ENCODE assay signal across 15 cellular contexts in the genomic region with DNA sequence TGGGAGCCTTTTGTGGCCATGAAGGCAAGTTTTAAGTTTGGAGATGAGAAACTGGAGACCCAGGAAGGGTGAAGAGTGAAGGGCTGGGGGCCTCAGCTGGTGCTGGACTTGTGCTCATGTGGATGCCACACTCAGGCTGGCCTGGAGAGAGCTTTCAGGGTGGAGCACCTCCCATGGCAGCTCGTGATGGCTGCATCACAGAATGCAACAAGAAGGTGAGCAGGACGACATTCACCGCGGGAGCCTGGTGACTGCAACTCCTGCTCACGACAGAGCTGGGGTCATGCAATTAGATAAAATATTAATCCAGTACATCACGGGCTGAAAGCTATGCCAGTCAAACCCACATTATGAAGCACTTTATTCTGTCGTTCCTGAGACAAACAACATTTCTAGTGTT. TPM values are rescaled to one million over a fixed set of nuclear protein-coding genes. Genes with fewer than 3 reads are reported as not detected.
A peak's percentile ranks its signal among the peaks of the same experiment; 100 is the strongest.
DNase-seq lines count a peak whose midpoint lies in the region; ATAC-seq and TF ChIP-seq lines count a peak whose summit lies in the region.
"Had no signal": no experiment of that assay in that cellular context is flagged by ENCODE, and none has a peak within 500 bp of the region (broad histone marks: within the 10 kb centered on the region; RNA-seq: fewer than 3 reads in every experiment).

No MANE protein-coding gene starts in this region.

- peak overlapping the region; percentile 85 for H3K27ac Mint-ChIP-seq in stimulated activated naive CD8-positive, alpha-beta T cell treated with anti-CD3 and anti-CD28 coated beads, Interleukin-15, Interleukin-2, amounts not matched to agents 100 ng/mL and 50 ng/mL, for 24 hours
- peak overlapping the region; percentile 82 for H3K27ac Mint-ChIP-seq in activated T-helper 2 cell treated with anti-CD3 and anti-CD28 coated beads, Interferon-gamma antibody, Interleukin-2, Interleukin-4, amounts not matched to agents 10 μg/mL and 5 μg/mL and 100 μg/mL, durations not matched to agents 14 hours and 24 hours and 36 hours

- no peak for TF ChIP-seq CTCF in breast epithelium (IDR thresholded peaks at IDR 0.05)

- WGBS in GM23248 (ENCODE audit: low coverage in 1 of 2, low lambda C conversion rate in 2 of 2, missing lambda C conversion rate in 2 of 2), 2 experiments: 87 to 88% methylated on average over 7 of the region's 7 CpGs

- H3K4me3 Mint-ChIP-seq in stimulated activated naive CD8-positive, alpha-beta T cell treated with anti-CD3 and anti-CD28 coated beads, Interleukin-15, Interleukin-2, amounts not matched to agents 100 ng/mL and 50 ng/mL, for 24 hours: no peak overlapping the region
- peak overlapping the region; percentile 7 for H3K4me3 Mint-ChIP-seq in activated T-helper 2 cell treated with anti-CD3 and anti-CD28 coated beads, Interferon-gamma antibody, Interleukin-2, Interleukin-4, amounts not matched to agents 10 μg/mL and 5 μg/mL and 100 μg/mL, durations not matched to agents 14 hours and 24 hours and 36 hours (ENCODE audit: low read depth)

- H3F3A ChIP-seq in GM23248 (ENCODE audit: insufficient read depth): no peaks in the 10 kb centered on the region

- H3K4me1 ChIP-seq in GM23248 (ENCODE audit: insufficient read depth) (no peaks in the 10 kb centered on the region), breast epithelium (no peaks in the 10 kb centered on the region)

- no peaks in the 10 kb centered on the region for H3K9me3 Mint-ChIP-seq in stimulated activated naive CD8-positive, alpha-beta T cell treated with anti-CD3 and anti-CD28 coated beads, Interleukin-15, Interleukin-2, amounts not matched to agents 100 ng/mL and 50 ng/mL, for 24 hours
- H3K9me3 Mint-ChIP-seq in activated T-helper 2 cell treated with anti-CD3 and anti-CD28 coated beads, Interferon-gamma antibody, Interleukin-2, Interleukin-4, amounts not matched to agents 10 μg/mL and 5 μg/mL and 100 μg/mL, durations not matched to agents 14 hours and 24 hours and 36 hours: no peaks in the 10 kb centered on the region

- H2AFZ ChIP-seq in GM23248: no peak overlapping the region

- H3K27me3 ChIP-seq in layer of hippocampus (ENCODE audit: control insufficient read depth, insufficient read depth, low read length) (no peaks in the 10 kb centered on the region), GM23248 (replicated peaks; ENCODE audit: insufficient read depth) (peaks cover 3% of the 10 kb centered on the region; the same call in 1 of the 2 replicates), breast epithelium (no peaks in the 10 kb centered on the region)
- H3K27me3 ChIP-seq: cardiac muscle cell, gastroesophageal sphincter had no signal

- H3K36me3 ChIP-seq in GM23248 (ENCODE audit: low read depth) (no peaks in the 10 kb centered on the region), breast epithelium (no peaks in the 10 kb centered on the region)
- H3K36me3 ChIP-seq: cardiac muscle cell, gastroesophageal sphincter had no signal

- H3K9me3 ChIP-seq in GM23248 (ENCODE audit: low read depth): no peaks in the 10 kb centered on the region
- no peaks in the 10 kb centered on the region for H3K9me3 ChIP-seq in breast epithelium
- H3K9me3 ChIP-seq: gastroesophageal sphincter had no signal

- no peaks in the 10 kb centered on the region for H3K9me2 ChIP-seq in GM23248 (ENCODE audit: insufficient read depth)

- no peak for ATAC-seq in stimulated activated naive CD8-positive, alpha-beta T cell treated with anti-CD3 and anti-CD28 coated beads, Interleukin-15, Interleukin-2, amounts not matched to agents 100 U/mL and 50 U/mL, for 24 hours
- no peak for ATAC-seq in GM21528 (IDR thresholded peaks at IDR 0.05; ENCODE audit: low FRiP score, unreplicated experiment)
- ATAC-seq: gastroesophageal sphincter, PC-3 had no signal

- no peak for DNase-seq in stimulated activated naive CD8-positive, alpha-beta T cell treated with anti-CD3 and anti-CD28 coated beads, Interleukin-15, Interleukin-2, amounts not matched to agents 100 U/mL and 50 U/mL, for 24 hours
- DNase-seq in activated T-helper 2 cell treated with anti-CD3 and anti-CD28 coated beads, Interferon-gamma antibody, Interleukin-2, Interleukin-4, amounts not matched to agents 10 μg/mL and 5 μg/mL and 100 μg/mL, durations not matched to agents 14 hours and 24 hours and 36 hours (ENCODE audit: low spot score): no peak
- DNase-seq in GM23248 (no peak), GF-D8 (lab: John Stamatoyannopoulos, UW) (no peak), breast epithelium (ENCODE audit: low spot score in 2 of 2) (no peak)
- DNase-seq: Karpas-422, mammary epithelial cell, NCI-H1417 treated with DMSO at 0.1 percent for 48 hours, nucleus accumbens, PC-3 had no signal

- intact Hi-C loops in activated T-helper 2 cell treated with anti-CD3 and anti-CD28 coated beads, Interferon-gamma antibody, Interleukin-2, Interleukin-4, amounts not matched to agents 10 μg/mL and 5 μg/mL and 100 μg/mL, durations not matched to agents 14 hours and 24 hours and 36 hours (cut with micrococcal nuclease): no loop called here
- intact Hi-C loops in breast epithelium (cut with DNase I; ENCODE audit: low total_unique reads): no loop called here

- in situ Hi-C loops in GM23248 (cut with MboI): no loop called here

- H3K27me3 Mint-ChIP-seq in stimulated activated naive CD8-positive, alpha-beta T cell treated with anti-CD3 and anti-CD28 coated beads, Interleukin-15, Interleukin-2, amounts not matched to agents 100 ng/mL and 50 ng/mL, for 24 hours: no peaks in the 10 kb centered on the region
- H3K27me3 Mint-ChIP-seq in activated T-helper 2 cell treated with anti-CD3 and anti-CD28 coated beads, Interferon-gamma antibody, Interleukin-2, Interleukin-4, amounts not matched to agents 10 μg/mL and 5 μg/mL and 100 μg/mL, durations not matched to agents 14 hours and 24 hours and 36 hours (ENCODE audit: low read depth): no peaks in the 10 kb centered on the region

- peak overlapping the region; percentile 93 for H3K27ac ChIP-seq in layer of hippocampus (ENCODE audit: low read depth, low read length)
- H3K27ac ChIP-seq in GM23248: no peak overlapping the region
- H3K27ac ChIP-seq in breast epithelium: no peak overlapping the region
- H3K27ac ChIP-seq: cardiac muscle cell, gastroesophageal sphincter had no signal

- no peaks in the 10 kb centered on the region for H3K79me2 ChIP-seq in GM23248 (ENCODE audit: insufficient read depth)

- peaks cover 94% of the 10 kb centered on the region for H3K4me1 Mint-ChIP-seq in stimulated activated naive CD8-positive, alpha-beta T cell treated with anti-CD3 and anti-CD28 coated beads, Interleukin-15, Interleukin-2, amounts not matched to agents 100 ng/mL and 50 ng/mL, for 24 hours (ENCODE audit: low read depth)
- H3K4me1 Mint-ChIP-seq in activated T-helper 2 cell treated with anti-CD3 and anti-CD28 coated beads, Interferon-gamma antibody, Interleukin-2, Interleukin-4, amounts not matched to agents 10 μg/mL and 5 μg/mL and 100 μg/mL, durations not matched to agents 14 hours and 24 hours and 36 hours (ENCODE audit: low read depth): peaks cover 68% of the 10 kb centered on the region

- no peak overlapping the region for H3K4me3 ChIP-seq in GM23248
- H3K4me3 ChIP-seq in breast epithelium: no peak overlapping the region
- H3K4me3 ChIP-seq: cardiac muscle cell, gastroesophageal sphincter had no signal

- H3K36me3 Mint-ChIP-seq in stimulated activated naive CD8-positive, alpha-beta T cell treated with anti-CD3 and anti-CD28 coated beads, Interleukin-15, Interleukin-2, amounts not matched to agents 100 ng/mL and 50 ng/mL, for 24 hours (ENCODE audit: low read depth): peaks cover 51% of the 10 kb centered on the region
- peaks cover 65% of the 10 kb centered on the region for H3K36me3 Mint-ChIP-seq in activated T-helper 2 cell treated with anti-CD3 and anti-CD28 coated beads, Interferon-gamma antibody, Interleukin-2, Interleukin-4, amounts not matched to agents 10 μg/mL and 5 μg/mL and 100 μg/mL, durations not matched to agents 14 hours and 24 hours and 36 hours (ENCODE audit: low read depth)

- TF ChIP-seq POLR2A in breast epithelium (IDR thresholded peaks at IDR 0.05): no peak

- H3K9ac ChIP-seq in GM23248: no peak overlapping the region

- no peaks in the 10 kb centered on the region for H4K20me1 ChIP-seq in GM23248 (ENCODE audit: insufficient read depth)

- H3K4me2 ChIP-seq in GM23248 (ENCODE audit: unreplicated experiment): no peak overlapping the region

RNA-seq across cellular contexts. Expression of gene SEMA4D, which starts 59.7 kb away (rescaled TPM):
- 317 and 330 TPM in 2 replicates for total RNA-seq in activated T-helper 2 cell treated with anti-CD3 and anti-CD28 coated beads, Interferon-gamma antibody, Interleukin-2, Interleukin-4, amounts not matched to agents 10 μg/mL and 5 μg/mL and 100 μg/mL, durations not matched to agents 14 hours and 24 hours and 36 hours
- total RNA-seq in GM23248 (2014; rRNA removed; shearing (Covaris generic)): 0.11 and 1.3 TPM in 2 replicates
- polyA plus RNA-seq in GM23248 (2016; fragmentation: Nextera tagmentation; extraction: Ambion mirVana): 0.11 and 0.25 TPM in 2 replicates
- total RNA-seq in breast epithelium: 10 to 100 TPM in 2 of 3 donors, 1 to 10 TPM in 1; 9.9 to 24.6 (median 16.1) TPM

Comparison
In these comparisons a context has a peak if more than half of its experiments do, and no peak if none do; other contexts are left out.
1. RNA of gene SEMA4D, which starts 59.7 kb away (total RNA-seq): 317 to 330 TPM in activated T-helper 2 cell treated with anti-CD3 and anti-CD28 coated beads, Interferon-gamma antibody, Interleukin-2, Interleukin-4, amounts not matched to agents 10 μg/mL and 5 μg/mL and 100 μg/mL, durations not matched to agents 14 hours and 24 hours and 36 hours; 9.9 to 24.6 TPM in breast epithelium and 0.11 to 1.3 TPM in GM23248; every median in the first group is over 10 times any median in the second.